8 cellular contexts compared by ENCODE assay signal in the genomic region with DNA sequence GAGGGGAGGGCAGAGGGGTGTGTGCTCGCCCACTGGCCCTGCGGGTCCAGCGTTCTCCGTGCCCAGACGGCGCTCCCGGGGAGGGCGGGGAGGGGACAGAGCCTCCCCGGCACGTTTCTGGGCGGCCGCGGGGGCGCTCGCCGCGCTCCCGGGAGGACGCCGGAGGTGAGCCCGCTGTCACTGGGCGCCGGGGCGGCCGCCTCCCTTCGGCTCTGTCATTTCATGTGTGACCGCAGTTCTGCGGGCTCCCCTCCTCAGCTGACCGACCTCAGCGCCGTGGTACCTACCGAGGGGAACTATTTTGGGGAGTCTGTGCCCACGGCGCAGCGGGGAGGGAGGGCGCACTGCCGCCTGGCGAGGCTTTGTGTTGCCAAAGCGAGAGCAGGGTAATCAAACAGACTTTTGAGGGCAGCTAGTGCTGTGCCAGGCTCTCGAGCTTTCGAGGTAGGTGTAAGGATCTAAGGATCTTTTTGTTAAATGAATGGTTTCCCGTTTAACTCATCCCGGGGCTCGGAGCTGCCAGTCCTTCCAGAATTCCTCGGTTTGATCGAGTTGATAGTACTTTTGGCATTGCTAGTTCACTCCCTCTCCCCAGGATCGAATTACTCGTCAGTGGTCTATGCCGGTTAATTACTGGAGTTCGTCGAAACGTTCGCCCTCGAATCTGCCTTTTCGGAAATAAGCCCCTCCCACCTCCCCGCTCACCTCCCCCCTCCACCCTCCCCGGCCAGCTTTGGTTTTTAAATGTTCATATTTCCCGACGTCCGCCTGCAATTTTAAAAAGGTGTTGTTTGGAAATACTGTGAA. TPM values are rescaled to one million over a fixed set of nuclear protein-coding genes. Genes with fewer than 3 reads are reported as not detected.
DNase-seq lines count a peak whose midpoint lies in the region; ATAC-seq and TF ChIP-seq lines count a peak whose summit lies in the region.

No MANE protein-coding gene starts in this region.

- no peak overlapping the region for H3K9ac ChIP-seq in neural progenitor cell

- H3K27ac Mint-ChIP-seq in CD14-positive monocyte (peak overlapping the region; percentile 94 to 100 (median 99)), neural progenitor cell (no peak overlapping the region)

- H3K79me2 ChIP-seq in neural progenitor cell (ENCODE audit: low read depth) = no peaks in the 10 kb centered on the region

- peak overlapping the region; percentile 87 for H3K4me2 ChIP-seq in neural progenitor cell

- H3K36me3 ChIP-seq in neural progenitor cell = no peaks in the 10 kb centered on the region

- DNase-seq in CD14-positive monocyte (ENCODE audit: low spot score) (peak; percentile 65), OCI-M1 (lab: John Stamatoyannopoulos, UW) (peak; percentile 83), activated gamma-delta T cell (lab: John Stamatoyannopoulos, UW) (peak; percentile 49), foreskin fibroblast (peak; percentile 33 to 73), neural progenitor cell (ENCODE audit: low spot score) (peak; percentile 71)

- ATAC-seq in GM19324 (IDR thresholded peaks at IDR 0.05; ENCODE audit: low FRiP score, unreplicated experiment) (peak; percentile 68), HG03442 (IDR thresholded peaks at IDR 0.05; ENCODE audit: unreplicated experiment) (peak; percentile 47)

- peak overlapping the region; percentile 93 for H2AFZ ChIP-seq in neural progenitor cell (replicated peaks)

- intact Hi-C loops in CD14-positive monocyte (cut with micrococcal nuclease) = loop anchor here (2.0 to 10.0 kb wide), 7 partner anchors 37 to 339 kb away; no protein-coding TSS in a partner anchor

- TF ChIP-seq CTCF in CD14-positive monocyte (IDR thresholded peaks at IDR 0.05) (peak; percentile 21), foreskin fibroblast (IDR thresholded peaks at IDR 0.05; ENCODE audit: low read depth, low read length) (peak; percentile 20), neural progenitor cell (IDR thresholded peaks at IDR 0.05) (peak; percentile 28)

- peaks cover 36% of the 10 kb centered on the region for H3K27me3 ChIP-seq in neural progenitor cell

- H3K27me3 Mint-ChIP-seq in CD14-positive monocyte (ENCODE audit: low read depth in 3 of 3) = no peaks in the 10 kb centered on the region
- peaks cover 2% of the 10 kb centered on the region for H3K27me3 Mint-ChIP-seq in neural progenitor cell (ENCODE audit: insufficient read depth, low read depth)

- peak overlapping the region; percentile 88 to 96 for H3K4me3 Mint-ChIP-seq in CD14-positive monocyte
- H3K4me3 Mint-ChIP-seq in neural progenitor cell = peak overlapping the region; percentile 95

- H3K27ac ChIP-seq in neural progenitor cell = no peak overlapping the region
- H3K27ac ChIP-seq in temporal lobe (ENCODE audit: low read depth, low read length) = peak overlapping the region; percentile 82

- no peaks in the 10 kb centered on the region for H3K4me1 ChIP-seq in neural progenitor cell

- H3K4me3 ChIP-seq in foreskin fibroblast (ENCODE audit: low read depth in 1 of 2, low read length in 2 of 2) (peak overlapping the region; percentile 72 to 86), neural progenitor cell (peak overlapping the region; percentile 69)

- H3K36me3 Mint-ChIP-seq in CD14-positive monocyte (no peaks in the 10 kb centered on the region), neural progenitor cell (no peaks in the 10 kb centered on the region)

- H3F3A ChIP-seq in neural progenitor cell (ENCODE audit: low read depth) = peaks cover 23% of the 10 kb centered on the region

- H3K9me3 Mint-ChIP-seq in CD14-positive monocyte = peaks cover 0 to 3% (median 0%) of the 10 kb centered on the region in 7 donors
- H3K9me3 Mint-ChIP-seq in neural progenitor cell = no peaks in the 10 kb centered on the region

- H4K20me1 ChIP-seq in neural progenitor cell (ENCODE audit: low read depth) = peaks cover 3% of the 10 kb centered on the region

- peaks cover 30% of the 10 kb centered on the region for H3K4me1 Mint-ChIP-seq in CD14-positive monocyte
- H3K4me1 Mint-ChIP-seq in neural progenitor cell = peaks cover 27% of the 10 kb centered on the region

- no peaks in the 10 kb centered on the region for H3K9me3 ChIP-seq in neural progenitor cell (ENCODE audit: low read depth)

RNA-seq across cellular contexts. Expression of a gene that starts 1.9 kb away (rescaled TPM):
- polyA plus RNA-seq in CD14-positive monocyte = 1 to 10 TPM; 1.5 to 2.5 TPM
- total RNA-seq in neural progenitor cell (ENCODE audit: low replicate concordance) (1.5 and 1.8 TPM in 2 replicates), temporal lobe (11.1 TPM)
